In genomic region chr9:113649855-113650206, GRCh38 we compare ENCODE assay signal across 16 cellular contexts.
DNase-seq lines count a peak whose midpoint lies in the region; ATAC-seq and TF ChIP-seq lines count a peak whose summit lies in the region.
"Had no signal": no experiment of that assay in that cellular context is flagged by ENCODE, and none has a peak within 500 bp of the region (broad histone marks: within the 10 kb centered on the region; RNA-seq: fewer than 3 reads in every experiment).

No MANE protein-coding gene starts in this region.

- ATAC-seq in PC-3 = no peak
- no peak for ATAC-seq in GM19397 (IDR thresholded peaks at IDR 0.05; ENCODE audit: unreplicated experiment)

- no peak for DNase-seq in PC-3
- no peak for DNase-seq in epithelial cell of prostate (ENCODE audit: low read depth, low spot score)
- peak; percentile 16 for DNase-seq in posterior vena cava (ENCODE audit: low spot score)
- DNase-seq in T-helper 2 cell = no peak
- no peak for DNase-seq in SJCRH30
- DNase-seq: CD4-positive, alpha-beta memory T cell; DND-41; GOT3; MV-4-11; NCI-H1436 treated with DMSO at 0.1 percent for 48 hours; NCI-H2081 treated with DMSO at 0.1 percent for 48 hours; NK-92 treated with Interleukin-12 subunit alpha and Interleukin-12 subunit beta, amount 100 ng/mL, for 24 hours had no signal

- H3K9ac ChIP-seq in BLaER1 treated with 17β-estradiol and CSF1 and Interleukin-3, amounts not matched to agents 10 nM and 100 nM = no peak overlapping the region
- peak overlapping the region; percentile 74 for H3K9ac ChIP-seq in PC-3 (ENCODE audit: low read length)

- no peaks in the 10 kb centered on the region for H3F3A ChIP-seq in PC-3 (ENCODE audit: low read length, unreplicated experiment)

- H3K27ac ChIP-seq in BLaER1 treated with 17β-estradiol and CSF1 and Interleukin-3, amounts not matched to agents 10 nM and 100 nM = peak overlapping the region in 2 of 11 experiments; percentile 65 to 74; a peak in 3 of 22 replicates
- H3K27ac ChIP-seq in PC-3 (ENCODE audit: low read length) (peak overlapping the region; percentile 92), epithelial cell of prostate (peak overlapping the region; percentile 31), SJCRH30 (no peak overlapping the region; the same call in 1 of the 2 replicates)
- H3K27ac ChIP-seq: PC-9, SK-N-MC had no signal

- H3K4me2 ChIP-seq in BLaER1 treated with 17β-estradiol and CSF1 and Interleukin-3, amounts not matched to agents 10 nM and 100 nM = peak overlapping the region in 7 of 11 experiments; percentile 49 to 80 (median 62); a peak in 5 of 22 replicates
- peak overlapping the region; percentile 63 for H3K4me2 ChIP-seq in PC-3 (ENCODE audit: low read length)

- POLR2A ChIA-PET in PC-3 (lab: Charles Lee; ENCODE audit: unreplicated experiment) = no interaction called here

- H3K4me1 ChIP-seq in BLaER1 treated with 17β-estradiol and CSF1 and Interleukin-3, amounts not matched to agents 10 nM and 100 nM = peaks cover 11 to 26% (median 20%) of the 10 kb centered on the region in 10 experiments
- peaks cover 18% of the 10 kb centered on the region for H3K4me1 ChIP-seq in PC-3 (ENCODE audit: insufficient read depth, low read length)
- H3K4me1 ChIP-seq in SJCRH30 = peaks cover 20% of the 10 kb centered on the region

- H3K9me2 ChIP-seq in PC-3 (replicated peaks; ENCODE audit: low read length) = no peaks in the 10 kb centered on the region

- no peak for TF ChIP-seq CTCF in PC-3 (conservative IDR thresholded peaks at IDR 0.05; ENCODE audit: low read depth, low read length)

- no peak overlapping the region for H3K4me3 ChIP-seq in BLaER1 treated with 17β-estradiol and CSF1 and Interleukin-3, amounts not matched to agents 10 nM and 100 nM
- H3K4me3 ChIP-seq in PC-3 (ENCODE audit: low read length) (no peak overlapping the region), SJCRH30 (no peak overlapping the region)
- H3K4me3 ChIP-seq: PC-9, SK-N-MC had no signal

- peaks cover 0 to 7% (median 0%) of the 10 kb centered on the region in 11 experiments; a peak in 2 of 22 replicates for H3K9me3 ChIP-seq in BLaER1 treated with 17β-estradiol and CSF1 and Interleukin-3, amounts not matched to agents 10 nM and 100 nM (replicated peaks in 1 of 11)
- H3K9me3 ChIP-seq in PC-3 (ENCODE audit: low read length) (no peaks in the 10 kb centered on the region), SJCRH30 (replicated peaks) (no peaks in the 10 kb centered on the region)

- no peaks in the 10 kb centered on the region for H4K20me1 ChIP-seq in BLaER1 treated with 17β-estradiol and CSF1 and Interleukin-3, amounts not matched to agents 10 nM and 100 nM
- no peaks in the 10 kb centered on the region for H4K20me1 ChIP-seq in PC-3 (ENCODE audit: low read length)

- no peaks in the 10 kb centered on the region for H3K79me2 ChIP-seq in PC-3 (ENCODE audit: low read length)

- CTCF ChIA-PET in PC-3 (lab: Charles Lee) = interaction anchor here (1.0 kb wide), 1 partner anchor 58 kb away, joined by 5 read pairs; no protein-coding TSS in a partner anchor

- H3K36me3 ChIP-seq in BLaER1 treated with 17β-estradiol and CSF1 and Interleukin-3, amounts not matched to agents 10 nM and 100 nM = no peaks in the 10 kb centered on the region
- H3K36me3 ChIP-seq in PC-3 (ENCODE audit: low read depth, low read length) (no peaks in the 10 kb centered on the region), SJCRH30 (no peaks in the 10 kb centered on the region)

- H3K27me3 ChIP-seq in BLaER1 treated with 17β-estradiol and CSF1 and Interleukin-3, amounts not matched to agents 10 nM and 100 nM = no peaks in the 10 kb centered on the region
- no peaks in the 10 kb centered on the region for H3K27me3 ChIP-seq in PC-3 (ENCODE audit: low read length)
- no peaks in the 10 kb centered on the region for H3K27me3 ChIP-seq in SJCRH30

- intact Hi-C loops in PC-3 (cut with micrococcal nuclease) (loop anchor here (2.0 to 10.0 kb wide), 3 partner anchors 29 to 725 kb away; partner anchors contain the start of gene RNF183), posterior vena cava (cut with DNase I) (loop anchor here in 1 of 2 donors (2.0 kb wide), 2 partner anchors 15 to 57 kb away; no protein-coding TSS in a partner anchor)

- H2AFZ ChIP-seq in PC-3 (ENCODE audit: low read length) = peak overlapping the region; percentile 80
- H2AFZ ChIP-seq: PC-9 had no signal

- BruUV-seq in PC-3 (replicated peaks; lab: Mats Ljungman, UMichigan) = no TSS peak
